ENCODE assay signal across 13 cellular contexts in genomic region chr3:139127101-139127500, GRCh38.
A peak's percentile ranks its signal among the peaks of the same experiment; 100 is the strongest.
DNase-seq lines count a peak whose midpoint lies in the region; ATAC-seq and TF ChIP-seq lines count a peak whose summit lies in the region.
"Had no signal": no experiment of that assay in that cellular context is flagged by ENCODE, and none has a peak within 500 bp of the region (broad histone marks: within the 10 kb centered on the region; RNA-seq: fewer than 3 reads in every experiment).

No MANE protein-coding gene starts in this region.

- ATAC-seq in left colon (peak; percentile 29), HG03097 (IDR thresholded peaks at IDR 0.05; ENCODE audit: low FRiP score, unreplicated experiment) (no peak)
- ATAC-seq in natural killer cell treated with Interleukin-12 subunit alpha and Interleukin-12 subunit beta and Interleukin-15 and Interleukin-18, amount 100 ng/mL, for 72 hours, result no peak
- ATAC-seq: activated naive CD4-positive, alpha-beta T cell treated with anti-CD3 and anti-CD28 coated beads, Interleukin-2, amount 50 U/mL, for 72 hours had no signal

- no peaks in the 10 kb centered on the region for H3K36me3 Mint-ChIP-seq in natural killer cell treated with Interleukin-12 subunit alpha and Interleukin-12 subunit beta and Interleukin-15 and Interleukin-18, amount 100 ng/mL, for 72 hours
- H3K36me3 Mint-ChIP-seq: activated naive CD4-positive, alpha-beta T cell treated with anti-CD3 and anti-CD28 coated beads, Interleukin-2, amount 50 U/mL, for 72 hours; CD4-positive, alpha-beta memory T cell; memory B cell had no signal

- peaks cover 0 to 4% of the 10 kb centered on the region in 2 donors for H3K27me3 Mint-ChIP-seq in natural killer cell treated with Interleukin-12 subunit alpha and Interleukin-12 subunit beta and Interleukin-15 and Interleukin-18, amount 100 ng/mL, for 72 hours

- intact Hi-C loops in left colon (cut with DNase I, micrococcal nuclease), result no loop called here

- H3K9me3 Mint-ChIP-seq in natural killer cell treated with Interleukin-12 subunit alpha and Interleukin-12 subunit beta and Interleukin-15 and Interleukin-18, amount 100 ng/mL, for 72 hours, result no peaks in the 10 kb centered on the region
- H3K9me3 Mint-ChIP-seq: activated naive CD4-positive, alpha-beta T cell treated with anti-CD3 and anti-CD28 coated beads, Interleukin-2, amount 50 U/mL, for 72 hours; memory B cell had no signal

- peak; percentile 33 for DNase-seq in GM03348 (ENCODE audit: low spot score)
- peak; percentile 69 for DNase-seq in OCI-M1 (lab: John Stamatoyannopoulos, UW)
- DNase-seq in cardiac fibroblast (ENCODE audit: low read depth in 2 of 2), result peak; percentile 32 to 49
- no peak for DNase-seq in left colon
- DNase-seq in natural killer cell treated with Interleukin-12 subunit alpha and Interleukin-12 subunit beta and Interleukin-15 and Interleukin-18, amount 100 ng/mL, for 72 hours (ENCODE audit: low spot score), result no peak
- no peak for DNase-seq in effector CD4-positive, alpha-beta T cell
- DNase-seq in activated T-cell treated with anti-CD3 and anti-CD28 coated beads, Interleukin-2, amount 50 U/mL, for 48 hours, result no peak
- DNase-seq: CD4-positive, alpha-beta memory T cell had no signal

- no peak overlapping the region for H3K4me3 ChIP-seq in cardiac fibroblast (replicated peaks in 1 of 2; ENCODE audit: low read depth in 2 of 2, low read length in 2 of 2)
- H3K4me3 ChIP-seq: SJSA1, smooth muscle cell had no signal

- H3K27ac Mint-ChIP-seq in natural killer cell treated with Interleukin-12 subunit alpha and Interleukin-12 subunit beta and Interleukin-15 and Interleukin-18, amount 100 ng/mL, for 72 hours, result no peak overlapping the region
- H3K27ac Mint-ChIP-seq: activated naive CD4-positive, alpha-beta T cell treated with anti-CD3 and anti-CD28 coated beads, Interleukin-2, amount 50 U/mL, for 72 hours; CD4-positive, alpha-beta memory T cell; memory B cell had no signal

- TF ChIP-seq CTCF in cardiac fibroblast (IDR thresholded peaks at IDR 0.05; ENCODE audit: low read depth, low read length), result no peak

- H3K4me3 Mint-ChIP-seq in natural killer cell treated with Interleukin-12 subunit alpha and Interleukin-12 subunit beta and Interleukin-15 and Interleukin-18, amount 100 ng/mL, for 72 hours, result no peak overlapping the region
- H3K4me3 Mint-ChIP-seq: CD4-positive, alpha-beta memory T cell; memory B cell had no signal

- peaks cover 0 to 5% of the 10 kb centered on the region in 2 donors for H3K4me1 Mint-ChIP-seq in natural killer cell treated with Interleukin-12 subunit alpha and Interleukin-12 subunit beta and Interleukin-15 and Interleukin-18, amount 100 ng/mL, for 72 hours (ENCODE audit: low read depth in 2 of 2)
- H3K4me1 Mint-ChIP-seq: CD4-positive, alpha-beta memory T cell; memory B cell had no signal

Comparison
In these comparisons a context has a peak if more than half of its experiments do, and no peak if none do; other contexts are left out.
1. DNase-seq: peak in GM03348 (single experiment), OCI-M1 (single experiment) and cardiac fibroblast (2 of 2); none in left colon (0 of 2), natural killer cell treated with Interleukin-12 subunit alpha and Interleukin-12 subunit beta and Interleukin-15 and Interleukin-18, amount 100 ng/mL, for 72 hours (single experiment), effector CD4-positive, alpha-beta T cell (single experiment) and activated T-cell treated with anti-CD3 and anti-CD28 coated beads, Interleukin-2, amount 50 U/mL, for 48 hours (0 of 2).